ENCODE assay signal across 8 cellular contexts in the genomic region with DNA sequence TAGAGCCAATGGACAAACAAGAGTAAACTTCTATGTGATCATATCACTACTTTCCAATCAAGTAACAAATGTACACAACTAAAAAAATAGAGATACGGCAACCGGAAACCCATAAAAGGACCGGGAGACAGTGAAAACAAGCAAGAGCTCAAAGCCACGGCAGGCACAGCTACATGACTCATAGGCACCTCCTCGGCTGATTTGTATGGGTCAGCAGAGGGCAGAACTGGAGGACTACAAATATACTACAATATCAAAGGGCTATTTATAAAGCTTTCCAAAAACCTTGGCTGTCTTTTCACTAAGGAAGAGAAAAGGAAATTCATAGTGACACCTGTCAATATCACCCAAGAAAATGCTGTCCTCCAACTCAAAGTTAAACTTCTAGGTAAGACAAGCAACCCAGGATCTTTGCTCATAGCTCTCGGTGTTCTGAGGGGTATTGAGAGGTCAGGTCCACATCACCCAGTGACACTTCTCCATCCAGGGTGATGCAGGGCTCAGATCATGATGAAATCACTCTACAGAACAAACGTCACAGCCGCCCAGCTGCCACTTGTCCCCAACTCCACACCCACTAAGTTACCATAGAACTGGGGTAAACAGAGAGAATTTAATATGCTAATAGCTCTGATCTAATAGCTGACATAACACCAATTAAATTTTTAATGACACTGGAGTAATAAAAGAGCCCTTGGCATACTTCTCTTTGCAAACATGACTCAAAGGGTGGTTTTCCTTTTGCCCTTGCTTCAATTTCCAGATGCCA. TPM values are rescaled to one million over a fixed set of nuclear protein-coding genes. Genes with fewer than 3 reads are reported as not detected.
DNase-seq lines count a peak whose midpoint lies in the region; ATAC-seq, FAIRE-seq and TF ChIP-seq lines count a peak whose summit lies in the region.

No MANE protein-coding gene starts in this region.

- POLR2A ChIA-PET in HepG2 (lab: Yijun Ruan, JAX): interaction anchor here (0.7 to 2.9 kb wide), 6 partner anchors 21 to 97 kb away, joined by 3 to 14 read pairs (median 4); a partner anchor contains a TSS

- H3K9me3 ChIP-seq in colonic mucosa: no peaks in the 10 kb centered on the region
- no peaks in the 10 kb centered on the region for H3K9me3 ChIP-seq in HepG2 (ENCODE audit: low read length)
- no peaks in the 10 kb centered on the region for H3K9me3 ChIP-seq in tibial artery
- H3K9me3 ChIP-seq in Karpas-422 (ENCODE audit: low read length): no peaks in the 10 kb centered on the region

- H3K4me2 ChIP-seq in HepG2 (ENCODE audit: low read depth, low read length) (peak overlapping the region; percentile 59), Karpas-422 (ENCODE audit: low read depth, low read length, poor library complexity, severe bottlenecking) (no peak overlapping the region)

- no peak for TF ChIP-seq EP300 in HepG2 (IDR thresholded peaks at IDR 0.05; ENCODE audit: low read depth in 2 of 2, low read length in 2 of 2)
- no peak for TF ChIP-seq EP300 in HepG2 (CRISPR knock-in tag; IDR thresholded peaks at IDR 0.05; ENCODE audit: borderline replicate concordance)

- peaks cover 2% of the 10 kb centered on the region; the same call in 1 of the 2 replicates for H4K20me1 ChIP-seq in HepG2 (ENCODE audit: insufficient read depth, low read length)
- no peaks in the 10 kb centered on the region for H4K20me1 ChIP-seq in Karpas-422 (ENCODE audit: insufficient read depth, low read depth, low read length)

- H3K27ac ChIP-seq in colonic mucosa (peak overlapping the region; percentile 67), HepG2 (ENCODE audit: extremely low read length, insufficient read depth, low read length) (peak overlapping the region; percentile 41), tibial artery (peak overlapping the region; percentile 47 to 69), Karpas-422 (ENCODE audit: low read length) (no peak overlapping the region)

- no peaks in the 10 kb centered on the region for H3K27me3 ChIP-seq in colonic mucosa
- no peaks in the 10 kb centered on the region for H3K27me3 ChIP-seq in HepG2 (ENCODE audit: control insufficient read depth in 1 of 2, insufficient read depth in 2 of 2, low read length in 2 of 2)
- H3K27me3 ChIP-seq in tibial artery: no peaks in the 10 kb centered on the region
- H3K27me3 ChIP-seq in Karpas-422 (ENCODE audit: low read length): no peaks in the 10 kb centered on the region

- no peaks in the 10 kb centered on the region for H3K36me3 ChIP-seq in colonic mucosa
- H3K36me3 ChIP-seq in HepG2 (replicated peaks in 1 of 2; ENCODE audit: control insufficient read depth in 1 of 2, insufficient read depth in 2 of 2, low read length in 2 of 2): peaks cover 5 to 13% of the 10 kb centered on the region in 2 experiments; a peak in 4 of 5 replicates
- peaks cover 0 to 6% (median 0%) of the 10 kb centered on the region in 3 donors for H3K36me3 ChIP-seq in tibial artery
- H3K36me3 ChIP-seq in Karpas-422 (ENCODE audit: insufficient read depth, low read length): peaks cover 9% of the 10 kb centered on the region

- WGBS in HepG2 (ENCODE audit: low lambda C conversion rate): 14% methylated on average over 8 of the region's 8 CpGs

- H3K4me1 ChIP-seq in colonic mucosa (peaks cover 4% of the 10 kb centered on the region), HepG2 (ENCODE audit: insufficient read depth, low read length) (peaks cover 37% of the 10 kb centered on the region), tibial artery (peaks cover 0 to 18% (median 9%) of the 10 kb centered on the region in 4 donors), Karpas-422 (ENCODE audit: low read length) (no peaks in the 10 kb centered on the region)

- no peak for TF ChIP-seq POLR2A in HepG2 (IDR thresholded peaks at IDR 0.05; ENCODE audit: insufficient read depth in 1 of 2, low read depth in 2 of 2, low read length in 2 of 2)

- TF ChIP-seq RAD21 in HepG2 (CRISPR knock-in tag; IDR thresholded peaks at IDR 0.05): no peak

- no peaks in the 10 kb centered on the region for H3K9me2 ChIP-seq in Karpas-422 (replicated peaks; ENCODE audit: insufficient read depth, low read length)

- no peak overlapping the region for H2AFZ ChIP-seq in HepG2 (ENCODE audit: low read length)
- no peak overlapping the region for H2AFZ ChIP-seq in Karpas-422 (ENCODE audit: low read length)

- CTCF ChIA-PET in HepG2 (lab: Yijun Ruan, JAX; ENCODE audit: low intra/inter-chr PET ratio, low total read pairs): no interaction called here

- intact Hi-C loops in colonic mucosa (cut with DNase I): no loop called here
- intact Hi-C loops in HepG2 (cut with micrococcal nuclease; ENCODE audit: unreplicated experiment): loop anchor here (5.0 kb wide), 2 partner anchors 41 to 86 kb away; a partner anchor contains a TSS
- intact Hi-C loops in tibial artery (cut with DNase I; ENCODE audit: low total_unique reads): loop anchor here (5.0 kb wide), 1 partner anchor 86 kb away; a partner anchor contains a TSS

- DNase-seq in activated gamma-delta T cell treated with Interleukin-2 at 50 U/mL for 16 hours (peak; percentile 25), activated gamma-delta T cell (lab: John Stamatoyannopoulos, UW) (no peak), OCI-M1 (lab: John Stamatoyannopoulos, UW) (peak; percentile 7), colonic mucosa (peak; percentile 83), HepG2 (ENCODE audit: low spot score) (peak; percentile 85), tibial artery (peak; percentile 79 to 81), Karpas-422 (no peak), NCI-H2171 (lab: John Stamatoyannopoulos, UW) (no peak)

- in situ Hi-C loops in HepG2 (cut with HindIII; ENCODE audit: extremely low pct_ligation_motif_present, low pct_unique_long_range_greater_than_20kb): no loop called here

- no peak for TF ChIP-seq CTCF in colonic mucosa (IDR thresholded peaks at IDR 0.05)
- TF ChIP-seq CTCF in HepG2 (CRISPR knock-in tag; IDR thresholded peaks at IDR 0.05): peak; percentile 38
- no peak for TF ChIP-seq CTCF in tibial artery (IDR thresholded peaks at IDR 0.05)

- no peak overlapping the region for H3K4me3 ChIP-seq in colonic mucosa
- H3K4me3 ChIP-seq in HepG2 (replicated peaks in 1 of 3; ENCODE audit: insufficient read depth in 1 of 3, low read depth in 2 of 3, low read length in 3 of 3): peak overlapping the region in 1 of 3 experiments; percentile 11; a peak in 1 of 6 replicates
- H3K4me3 ChIP-seq in tibial artery: no peak overlapping the region
- H3K4me3 ChIP-seq in Karpas-422 (ENCODE audit: low read length): no peak overlapping the region

- H3K79me2 ChIP-seq in HepG2 (ENCODE audit: insufficient read depth, low read length): peaks cover 46% of the 10 kb centered on the region
- peaks cover 61% of the 10 kb centered on the region for H3K79me2 ChIP-seq in Karpas-422 (ENCODE audit: low read length)

- no TSS peak for BruUV-seq in HepG2 (replicated peaks; lab: Mats Ljungman, UMichigan)

- FAIRE-seq in HepG2 (lab: Jason Lieb, UNC): peak; percentile 56

- peak; percentile 97 for ATAC-seq in HepG2

- H3K9ac ChIP-seq in colonic mucosa (ENCODE audit: low read depth in 2 of 2, low read length in 2 of 2) (peak overlapping the region in 1 of 2 donors; percentile 35), HepG2 (ENCODE audit: insufficient read depth, low read depth, low read length) (no peak overlapping the region), Karpas-422 (ENCODE audit: low read length) (no peak overlapping the region)

TF ChIP-seq in HepG2, 621 proteins besides CTCF, POLR2A, EP300 and RAD21 (continues in another document):
- TF ChIP-seq, protein P1, sequence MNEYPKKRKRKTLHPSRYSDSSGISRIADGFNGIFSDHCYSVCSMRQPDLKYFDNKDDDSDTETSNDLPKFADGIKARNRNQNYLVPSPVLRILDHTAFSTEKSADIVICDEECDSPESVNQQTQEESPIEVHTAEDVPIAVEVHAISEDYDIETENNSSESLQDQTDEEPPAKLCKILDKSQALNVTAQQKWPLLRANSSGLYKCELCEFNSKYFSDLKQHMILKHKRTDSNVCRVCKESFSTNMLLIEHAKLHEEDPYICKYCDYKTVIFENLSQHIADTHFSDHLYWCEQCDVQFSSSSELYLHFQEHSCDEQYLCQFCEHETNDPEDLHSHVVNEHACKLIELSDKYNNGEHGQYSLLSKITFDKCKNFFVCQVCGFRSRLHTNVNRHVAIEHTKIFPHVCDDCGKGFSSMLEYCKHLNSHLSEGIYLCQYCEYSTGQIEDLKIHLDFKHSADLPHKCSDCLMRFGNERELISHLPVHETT (CRISPR knock-in tag; conservative IDR thresholded peaks at IDR 0.05): no peak
- TF ChIP-seq GABPA (IDR thresholded peaks at IDR 0.05; ENCODE audit: low read depth, low read length) (no peak), GABPA (CRISPR knock-in tag; IDR thresholded peaks at IDR 0.05; ENCODE audit: low read depth) (no peak), IRF2 (CRISPR knock-in tag; IDR thresholded peaks at IDR 0.05) (peak; percentile 13; the same call in 1 of the 2 replicates), KLF13 (CRISPR knock-in tag; IDR thresholded peaks at IDR 0.05) (no peak), CC2D1A (CRISPR knock-in tag; IDR thresholded peaks at IDR 0.05) (no peak), ZNF879 (CRISPR knock-in tag; IDR thresholded peaks at IDR 0.05) (no peak)

RNA-seq across cellular contexts. Expression of a gene that starts 41.3 kb away (rescaled TPM):
- total RNA-seq in colonic mucosa (10 to 100 TPM; 41.2 to 41.4 TPM), HepG2 (2016; rRNA removed; fragmentation: Illumina TruSeq; extraction: Trizol) (70.8 and 102 TPM in 2 replicates)
- total RNA-seq in HepG2 (2016; cell fraction: cytosol; rRNA removed; fragmentation: Illumina TruSeq; extraction: Trizol; ENCODE audit: low read depth): 30.8 and 31.4 TPM in 2 replicates
- 73.4 and 106 TPM in 2 replicates for total RNA-seq in HepG2 (2016; cell fraction: insoluble cytoplasmic fraction; rRNA removed; fragmentation: Illumina TruSeq; extraction: Trizol)
- 63.5 and 65.6 TPM in 2 replicates for total RNA-seq in HepG2 (2016; cell fraction: membrane; rRNA removed; fragmentation: Illumina TruSeq; extraction: Trizol)
- 34.9 and 39.3 TPM in 2 replicates for total RNA-seq in HepG2 (2016; cell fraction: nucleus; rRNA removed; fragmentation: Illumina TruSeq; extraction: Trizol)
- polyA plus RNA-seq in HepG2 (2011; rRNA removed): 67.2 and 70.4 TPM in 2 replicates
- polyA plus RNA-seq in HepG2 (2011; cell fraction: cytosol; rRNA removed): 82.6 and 98.7 TPM in 2 replicates
- polyA plus RNA-seq in HepG2 (2011; cell fraction: nucleus; rRNA removed): 19.1 and 24.2 TPM in 2 replicates
- 91.4 and 114 TPM in 2 replicates for polyA plus RNA-seq in HepG2 (2012)
- polyA plus RNA-seq in HepG2 (2016; cell fraction: cytosol; fragmentation: Illumina TruSeq; extraction: Trizol; ENCODE audit: low read depth): 34.9 and 37.0 TPM in 2 replicates
- polyA plus RNA-seq in HepG2 (2016; cell fraction: insoluble cytoplasmic fraction; fragmentation: Illumina TruSeq; extraction: Trizol; ENCODE audit: low read depth): 154 TPM in 2 replicates
- polyA plus RNA-seq in HepG2 (2016; cell fraction: membrane; fragmentation: Illumina TruSeq; extraction: Trizol; ENCODE audit: low read depth): 58.7 and 63.7 TPM in 2 replicates
- polyA plus RNA-seq in HepG2 (2016; cell fraction: nucleus; fragmentation: Illumina TruSeq; extraction: Trizol; ENCODE audit: insufficient read depth, low read depth): 45.6 and 54.4 TPM in 2 replicates
- 91.1 and 127 TPM in 2 replicates for polyA minus RNA-seq in HepG2 (2011; rRNA and poly(A)+ RNA removed; ENCODE audit: low replicate concordance)
- polyA minus RNA-seq in HepG2 (2011; cell fraction: cytosol; rRNA and poly(A)+ RNA removed): 32.0 and 33.9 TPM in 2 replicates
- polyA minus RNA-seq in HepG2 (2011; cell fraction: nucleus; rRNA and poly(A)+ RNA removed): 33.0 and 40.5 TPM in 2 replicates
- 28.2 and 49.8 TPM in 2 replicates for total RNA-seq in Karpas-422 (2014; rRNA removed; shearing (Covaris generic); ENCODE audit: low replicate concordance)

Comparison
In these comparisons a context has a peak if more than half of its experiments do, and no peak if none do; other contexts are left out.
1. DNase-seq: peak in activated gamma-delta T cell treated with Interleukin-2 at 50 U/mL for 16 hours (single experiment), OCI-M1 (single experiment), colonic mucosa (single experiment), HepG2 (single experiment) and tibial artery (2 of 2); none in activated gamma-delta T cell (single experiment), Karpas-422 (single experiment) and NCI-H2171 (single experiment).